Comparison of ENCODE assay signal across 22 cellular contexts in the genomic region with DNA sequence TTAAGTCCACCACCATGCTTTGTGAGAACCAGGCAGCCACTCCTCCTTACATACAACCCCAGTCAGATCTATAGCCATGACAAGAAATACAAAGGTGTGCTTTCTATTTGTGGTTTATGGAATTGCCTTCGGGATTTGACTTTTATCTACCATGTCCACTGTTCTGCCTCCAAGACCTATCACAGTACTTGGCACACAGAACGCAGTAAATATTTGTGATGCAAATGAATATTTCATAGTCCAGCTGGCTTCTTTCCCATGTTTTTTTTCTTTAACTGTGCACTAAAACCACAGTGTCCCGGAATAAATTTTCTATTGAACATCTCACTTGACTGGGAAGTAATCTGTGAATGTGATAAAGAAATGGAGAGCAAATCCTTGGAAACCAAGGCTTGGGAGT.
DNase-seq lines count a peak whose midpoint lies in the region; ATAC-seq and TF ChIP-seq lines count a peak whose summit lies in the region.
"Had no signal": no experiment of that assay in that cellular context is flagged by ENCODE, and none has a peak within 500 bp of the region (broad histone marks: within the 10 kb centered on the region; RNA-seq: fewer than 3 reads in every experiment).

No MANE protein-coding gene starts in this region.

- H3K4me1 Mint-ChIP-seq in endothelial cell (ENCODE audit: unreplicated experiment) = peaks cover 30% of the 10 kb centered on the region
- peaks cover 19% of the 10 kb centered on the region for H3K4me1 Mint-ChIP-seq in activated T-cell treated with anti-CD3 and anti-CD28 coated beads, Interleukin-2, amount 50 U/mL, for 4 hours (ENCODE audit: low read depth)

- H3K9me3 Mint-ChIP-seq in endothelial cell (ENCODE audit: unreplicated experiment) = no peaks in the 10 kb centered on the region
- H3K9me3 Mint-ChIP-seq in activated T-cell treated with anti-CD3 and anti-CD28 coated beads, Interleukin-2, amount 50 U/mL, for 4 hours = no peaks in the 10 kb centered on the region

- in situ Hi-C loops in astrocyte of the cerebellum (cut with HindIII; ENCODE audit: low sequenced_read_pairs) = loop anchor here (25.0 kb wide), 1 partner anchor 923 kb away; no protein-coding TSS in a partner anchor

- H3K27ac ChIP-seq in C4-2B = peak overlapping the region; percentile 47; the same call in 1 of the 2 replicates
- H3K27ac ChIP-seq: SJCRH30 had no signal

- intact Hi-C loops in Right ventricle myocardium inferior (cut with DNase I) = loop anchor here (10.0 kb wide), 1 partner anchor 120 kb away; no protein-coding TSS in a partner anchor

- peaks cover 5% of the 10 kb centered on the region for H3K27me3 Mint-ChIP-seq in endothelial cell (ENCODE audit: unreplicated experiment)
- H3K27me3 Mint-ChIP-seq in activated T-cell treated with anti-CD3 and anti-CD28 coated beads, Interleukin-2, amount 50 U/mL, for 4 hours (ENCODE audit: low read depth) = no peaks in the 10 kb centered on the region

- DNase-seq in astrocyte of the cerebellum (ENCODE audit: low read depth) = peak; percentile 40
- DNase-seq in endothelial cell (ENCODE audit: low spot score) = no peak
- DNase-seq in left lobe of liver (ENCODE audit: low spot score) = no peak
- DNase-seq in stimulated activated CD4-positive, alpha-beta T cell treated with anti-CD3 and anti-CD28 coated beads, Interleukin-12 subunit alpha, Interleukin-12 subunit beta, amount 100 ng/mL, for 4 hours = no peak
- DNase-seq in Right ventricle myocardium inferior (ENCODE audit: missing footprints) = no peak
- no peak for DNase-seq in stimulated activated CD8-positive, alpha-beta memory T cell treated with anti-CD3 and anti-CD28 coated beads, Interleukin-4, amount 100 ng/mL, for 48 hours
- no peak for DNase-seq in activated T-cell treated with anti-CD3 and anti-CD28 coated beads, Interleukin-2, amount 50 U/mL, for 4 hours
- DNase-seq: 8988T, AML-193, EL, GF-D8, GOT3, KG1, NCI-H1436 treated with DMSO at 0.1 percent for 48 hours, NCI-H1930, NCI-H524, NCI-H82, SJCRH30 had no signal

- ATAC-seq in left lobe of liver (peak; percentile 53), Right ventricle myocardium inferior (no peak)
- ATAC-seq in activated T-cell treated with anti-CD3 and anti-CD28 coated beads, Interleukin-2, amount 50 U/mL, for 4 hours = no peak
- ATAC-seq: HCT116, Panc1 had no signal

- no peaks in the 10 kb centered on the region for H3K36me3 Mint-ChIP-seq in endothelial cell (ENCODE audit: low read depth, unreplicated experiment)
- H3K36me3 Mint-ChIP-seq in activated T-cell treated with anti-CD3 and anti-CD28 coated beads, Interleukin-2, amount 50 U/mL, for 4 hours (ENCODE audit: insufficient read depth) = no peaks in the 10 kb centered on the region
- H3K36me3 Mint-ChIP-seq: CD14-positive monocyte had no signal

- TF ChIP-seq CTCF in C4-2B (conservative IDR thresholded peaks at IDR 0.05) (no peak), astrocyte of the cerebellum (IDR thresholded peaks at IDR 0.05; ENCODE audit: low read depth, low read length, missing control alignments) (no peak), endothelial cell (IDR thresholded peaks at IDR 0.05; ENCODE audit: unreplicated experiment) (no peak)

- H3K27ac Mint-ChIP-seq in endothelial cell (ENCODE audit: unreplicated experiment) = peak overlapping the region; percentile 48
- H3K27ac Mint-ChIP-seq: CD14-positive monocyte had no signal

- H3K4me3 Mint-ChIP-seq in endothelial cell (ENCODE audit: unreplicated experiment) = no peak overlapping the region
- H3K4me3 Mint-ChIP-seq in activated T-cell treated with anti-CD3 and anti-CD28 coated beads, Interleukin-2, amount 50 U/mL, for 4 hours = no peak overlapping the region
- H3K4me3 Mint-ChIP-seq: CD14-positive monocyte had no signal

- no peak overlapping the region for H3K4me3 ChIP-seq in astrocyte of the cerebellum (ENCODE audit: low read depth, low read length)
- H3K4me3 ChIP-seq: SJCRH30 had no signal
